1 cellular context compared by ENCODE assay signal in the genomic region with DNA sequence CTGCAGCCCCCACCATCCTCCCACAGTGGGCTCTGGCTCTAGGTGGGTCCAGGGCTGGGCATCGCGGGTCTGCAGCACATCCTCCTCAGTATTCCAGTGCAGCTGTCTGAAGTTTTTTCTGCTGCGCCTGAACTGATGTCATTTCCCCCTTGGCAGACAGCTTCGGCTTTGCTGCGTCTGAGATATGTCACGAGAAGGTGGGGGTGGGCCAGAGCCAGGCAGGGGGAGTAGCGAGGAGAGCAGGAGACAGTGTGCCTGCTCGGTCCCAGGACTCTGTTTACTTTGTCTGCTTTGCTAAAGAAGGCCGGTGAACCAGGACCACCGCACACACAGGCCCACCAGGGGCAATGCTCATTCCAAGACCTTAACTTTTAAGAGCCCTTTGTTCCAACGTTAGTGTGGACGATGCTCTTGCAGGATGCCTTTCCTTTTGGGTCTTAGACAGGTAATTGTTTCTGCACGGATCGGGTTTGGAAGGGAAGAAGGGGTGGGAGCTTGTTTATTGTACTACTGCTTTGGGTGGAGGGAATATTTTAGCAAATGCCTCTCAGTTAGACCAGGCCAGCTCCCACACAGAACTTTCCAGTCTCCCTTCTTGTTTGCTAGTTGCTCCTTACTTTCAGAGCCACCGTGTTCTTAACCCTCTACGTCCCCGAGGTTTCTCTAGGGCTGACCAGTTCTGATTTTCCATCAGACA.
A peak's percentile ranks its signal among the peaks of the same experiment; 100 is the strongest.
TF ChIP-seq lines count a peak whose summit lies in the region.

No MANE protein-coding gene starts in this region.

TF ChIP-seq in HepG2, 621 proteins besides CTCF, POLR2A, EP300 and RAD21 (continued from another document and continues in another):
- TF ChIP-seq, protein P1, sequence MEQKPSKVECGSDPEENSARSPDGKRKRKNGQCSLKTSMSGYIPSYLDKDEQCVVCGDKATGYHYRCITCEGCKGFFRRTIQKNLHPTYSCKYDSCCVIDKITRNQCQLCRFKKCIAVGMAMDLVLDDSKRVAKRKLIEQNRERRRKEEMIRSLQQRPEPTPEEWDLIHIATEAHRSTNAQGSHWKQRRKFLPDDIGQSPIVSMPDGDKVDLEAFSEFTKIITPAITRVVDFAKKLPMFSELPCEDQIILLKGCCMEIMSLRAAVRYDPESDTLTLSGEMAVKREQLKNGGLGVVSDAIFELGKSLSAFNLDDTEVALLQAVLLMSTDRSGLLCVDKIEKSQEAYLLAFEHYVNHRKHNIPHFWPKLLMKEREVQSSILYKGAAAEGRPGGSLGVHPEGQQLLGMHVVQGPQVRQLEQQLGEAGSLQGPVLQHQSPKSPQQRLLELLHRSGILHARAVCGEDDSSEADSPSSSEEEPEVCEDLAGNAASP (CRISPR knock-in tag; IDR thresholded peaks at IDR 0.05; ENCODE audit: borderline replicate concordance) = no peak
- TF ChIP-seq HNRNPL (IDR thresholded peaks at IDR 0.05; ENCODE audit: low read depth, low read length) (no peak), PRPF4 (IDR thresholded peaks at IDR 0.05; ENCODE audit: low read depth, low read length, poor library complexity, severe bottlenecking) (no peak), PHB2 (IDR thresholded peaks at IDR 0.05; ENCODE audit: partially characterized antibody) (no peak), HOXA5 (CRISPR knock-in tag; IDR thresholded peaks at IDR 0.05) (no peak), RFX3 (CRISPR knock-in tag; IDR thresholded peaks at IDR 0.05) (no peak), STAG1 (CRISPR knock-in tag; IDR thresholded peaks at IDR 0.05) (no peak), ZNF616 (CRISPR knock-in tag; IDR thresholded peaks at IDR 0.05; ENCODE audit: low read depth) (no peak), HMGA1 (CRISPR knock-in tag; conservative IDR thresholded peaks at IDR 0.05) (no peak), ZFP90 (CRISPR knock-in tag; IDR thresholded peaks at IDR 0.05; ENCODE audit: borderline replicate concordance) (no peak), NFYB (CRISPR knock-in tag; IDR thresholded peaks at IDR 0.05) (no peak), NFIB (CRISPR knock-in tag; IDR thresholded peaks at IDR 0.05; ENCODE audit: borderline replicate concordance) (no peak), SRF (IDR thresholded peaks at IDR 0.05; ENCODE audit: low read depth, low read length) (no peak), ZNF614 (CRISPR knock-in tag; IDR thresholded peaks at IDR 0.05; ENCODE audit: borderline replicate concordance) (no peak), ZNF720 (CRISPR knock-in tag; IDR thresholded peaks at IDR 0.05) (no peak), ZNF337 (CRISPR knock-in tag; IDR thresholded peaks at IDR 0.05; ENCODE audit: borderline replicate concordance, low read depth) (no peak), ZNF510 (CRISPR knock-in tag; IDR thresholded peaks at IDR 0.05; ENCODE audit: low read depth) (no peak), ZNF101 (CRISPR knock-in tag; IDR thresholded peaks at IDR 0.05; ENCODE audit: borderline replicate concordance, low read depth) (no peak), ZNF891 (CRISPR knock-in tag; IDR thresholded peaks at IDR 0.05) (0 out of 2 replicates have a peak, but pooled peaks have one; percentile 38), REXO4 (CRISPR knock-in tag; IDR thresholded peaks at IDR 0.05; ENCODE audit: borderline replicate concordance) (no peak), GATAD2A (CRISPR knock-in tag; IDR thresholded peaks at IDR 0.05) (peak; percentile 60)
- TF ChIP-seq, protein P2, sequence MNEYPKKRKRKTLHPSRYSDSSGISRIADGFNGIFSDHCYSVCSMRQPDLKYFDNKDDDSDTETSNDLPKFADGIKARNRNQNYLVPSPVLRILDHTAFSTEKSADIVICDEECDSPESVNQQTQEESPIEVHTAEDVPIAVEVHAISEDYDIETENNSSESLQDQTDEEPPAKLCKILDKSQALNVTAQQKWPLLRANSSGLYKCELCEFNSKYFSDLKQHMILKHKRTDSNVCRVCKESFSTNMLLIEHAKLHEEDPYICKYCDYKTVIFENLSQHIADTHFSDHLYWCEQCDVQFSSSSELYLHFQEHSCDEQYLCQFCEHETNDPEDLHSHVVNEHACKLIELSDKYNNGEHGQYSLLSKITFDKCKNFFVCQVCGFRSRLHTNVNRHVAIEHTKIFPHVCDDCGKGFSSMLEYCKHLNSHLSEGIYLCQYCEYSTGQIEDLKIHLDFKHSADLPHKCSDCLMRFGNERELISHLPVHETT (CRISPR knock-in tag; conservative IDR thresholded peaks at IDR 0.05) = no peak
- TF ChIP-seq, protein P3, sequence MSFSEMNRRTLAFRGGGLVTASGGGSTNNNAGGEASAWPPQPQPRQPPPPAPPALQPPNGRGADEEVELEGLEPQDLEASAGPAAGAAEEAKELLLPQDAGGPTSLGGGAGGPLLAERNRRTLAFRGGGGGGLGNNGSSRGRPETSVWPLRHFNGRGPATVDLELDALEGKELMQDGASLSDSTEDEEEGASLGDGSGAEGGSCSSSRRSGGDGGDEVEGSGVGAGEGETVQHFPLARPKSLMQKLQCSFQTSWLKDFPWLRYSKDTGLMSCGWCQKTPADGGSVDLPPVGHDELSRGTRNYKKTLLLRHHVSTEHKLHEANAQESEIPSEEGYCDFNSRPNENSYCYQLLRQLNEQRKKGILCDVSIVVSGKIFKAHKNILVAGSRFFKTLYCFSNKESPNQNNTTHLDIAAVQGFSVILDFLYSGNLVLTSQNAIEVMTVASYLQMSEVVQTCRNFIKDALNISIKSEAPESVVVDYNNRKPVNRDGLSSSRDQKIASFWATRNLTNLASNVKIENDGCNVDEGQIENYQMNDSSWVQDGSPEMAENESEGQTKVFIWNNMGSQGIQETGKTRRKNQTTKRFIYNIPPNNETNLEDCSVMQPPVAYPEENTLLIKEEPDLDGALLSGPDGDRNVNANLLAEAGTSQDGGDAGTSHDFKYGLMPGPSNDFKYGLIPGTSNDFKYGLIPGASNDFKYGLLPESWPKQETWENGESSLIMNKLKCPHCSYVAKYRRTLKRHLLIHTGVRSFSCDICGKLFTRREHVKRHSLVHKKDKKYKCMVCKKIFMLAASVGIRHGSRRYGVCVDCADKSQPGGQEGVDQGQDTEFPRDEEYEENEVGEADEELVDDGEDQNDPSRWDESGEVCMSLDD (CRISPR knock-in tag; IDR thresholded peaks at IDR 0.05; ENCODE audit: borderline replicate concordance) = no peak
- TF ChIP-seq, protein P4, sequence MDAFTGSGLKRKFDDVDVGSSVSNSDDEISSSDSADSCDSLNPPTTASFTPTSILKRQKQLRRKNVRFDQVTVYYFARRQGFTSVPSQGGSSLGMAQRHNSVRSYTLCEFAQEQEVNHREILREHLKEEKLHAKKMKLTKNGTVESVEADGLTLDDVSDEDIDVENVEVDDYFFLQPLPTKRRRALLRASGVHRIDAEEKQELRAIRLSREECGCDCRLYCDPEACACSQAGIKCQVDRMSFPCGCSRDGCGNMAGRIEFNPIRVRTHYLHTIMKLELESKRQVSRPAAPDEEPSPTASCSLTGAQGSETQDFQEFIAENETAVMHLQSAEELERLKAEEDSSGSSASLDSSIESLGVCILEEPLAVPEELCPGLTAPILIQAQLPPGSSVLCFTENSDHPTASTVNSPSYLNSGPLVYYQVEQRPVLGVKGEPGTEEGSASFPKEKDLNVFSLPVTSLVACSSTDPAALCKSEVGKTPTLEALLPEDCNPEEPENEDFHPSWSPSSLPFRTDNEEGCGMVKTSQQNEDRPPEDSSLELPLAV (CRISPR knock-in tag; conservative IDR thresholded peaks at IDR 0.05; ENCODE audit: low read depth) = no peak
- TF ChIP-seq, protein P5, sequence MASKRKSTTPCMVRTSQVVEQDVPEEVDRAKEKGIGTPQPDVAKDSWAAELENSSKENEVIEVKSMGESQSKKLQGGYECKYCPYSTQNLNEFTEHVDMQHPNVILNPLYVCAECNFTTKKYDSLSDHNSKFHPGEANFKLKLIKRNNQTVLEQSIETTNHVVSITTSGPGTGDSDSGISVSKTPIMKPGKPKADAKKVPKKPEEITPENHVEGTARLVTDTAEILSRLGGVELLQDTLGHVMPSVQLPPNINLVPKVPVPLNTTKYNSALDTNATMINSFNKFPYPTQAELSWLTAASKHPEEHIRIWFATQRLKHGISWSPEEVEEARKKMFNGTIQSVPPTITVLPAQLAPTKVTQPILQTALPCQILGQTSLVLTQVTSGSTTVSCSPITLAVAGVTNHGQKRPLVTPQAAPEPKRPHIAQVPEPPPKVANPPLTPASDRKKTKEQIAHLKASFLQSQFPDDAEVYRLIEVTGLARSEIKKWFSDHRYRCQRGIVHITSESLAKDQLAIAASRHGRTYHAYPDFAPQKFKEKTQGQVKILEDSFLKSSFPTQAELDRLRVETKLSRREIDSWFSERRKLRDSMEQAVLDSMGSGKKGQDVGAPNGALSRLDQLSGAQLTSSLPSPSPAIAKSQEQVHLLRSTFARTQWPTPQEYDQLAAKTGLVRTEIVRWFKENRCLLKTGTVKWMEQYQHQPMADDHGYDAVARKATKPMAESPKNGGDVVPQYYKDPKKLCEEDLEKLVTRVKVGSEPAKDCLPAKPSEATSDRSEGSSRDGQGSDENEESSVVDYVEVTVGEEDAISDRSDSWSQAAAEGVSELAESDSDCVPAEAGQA (IDR thresholded peaks at IDR 0.05; ENCODE audit: low read depth) = no peak
- TF ChIP-seq, protein P5 (CRISPR knock-in tag; IDR thresholded peaks at IDR 0.05; ENCODE audit: borderline replicate concordance) = no peak
- TF ChIP-seq, protein P6, sequence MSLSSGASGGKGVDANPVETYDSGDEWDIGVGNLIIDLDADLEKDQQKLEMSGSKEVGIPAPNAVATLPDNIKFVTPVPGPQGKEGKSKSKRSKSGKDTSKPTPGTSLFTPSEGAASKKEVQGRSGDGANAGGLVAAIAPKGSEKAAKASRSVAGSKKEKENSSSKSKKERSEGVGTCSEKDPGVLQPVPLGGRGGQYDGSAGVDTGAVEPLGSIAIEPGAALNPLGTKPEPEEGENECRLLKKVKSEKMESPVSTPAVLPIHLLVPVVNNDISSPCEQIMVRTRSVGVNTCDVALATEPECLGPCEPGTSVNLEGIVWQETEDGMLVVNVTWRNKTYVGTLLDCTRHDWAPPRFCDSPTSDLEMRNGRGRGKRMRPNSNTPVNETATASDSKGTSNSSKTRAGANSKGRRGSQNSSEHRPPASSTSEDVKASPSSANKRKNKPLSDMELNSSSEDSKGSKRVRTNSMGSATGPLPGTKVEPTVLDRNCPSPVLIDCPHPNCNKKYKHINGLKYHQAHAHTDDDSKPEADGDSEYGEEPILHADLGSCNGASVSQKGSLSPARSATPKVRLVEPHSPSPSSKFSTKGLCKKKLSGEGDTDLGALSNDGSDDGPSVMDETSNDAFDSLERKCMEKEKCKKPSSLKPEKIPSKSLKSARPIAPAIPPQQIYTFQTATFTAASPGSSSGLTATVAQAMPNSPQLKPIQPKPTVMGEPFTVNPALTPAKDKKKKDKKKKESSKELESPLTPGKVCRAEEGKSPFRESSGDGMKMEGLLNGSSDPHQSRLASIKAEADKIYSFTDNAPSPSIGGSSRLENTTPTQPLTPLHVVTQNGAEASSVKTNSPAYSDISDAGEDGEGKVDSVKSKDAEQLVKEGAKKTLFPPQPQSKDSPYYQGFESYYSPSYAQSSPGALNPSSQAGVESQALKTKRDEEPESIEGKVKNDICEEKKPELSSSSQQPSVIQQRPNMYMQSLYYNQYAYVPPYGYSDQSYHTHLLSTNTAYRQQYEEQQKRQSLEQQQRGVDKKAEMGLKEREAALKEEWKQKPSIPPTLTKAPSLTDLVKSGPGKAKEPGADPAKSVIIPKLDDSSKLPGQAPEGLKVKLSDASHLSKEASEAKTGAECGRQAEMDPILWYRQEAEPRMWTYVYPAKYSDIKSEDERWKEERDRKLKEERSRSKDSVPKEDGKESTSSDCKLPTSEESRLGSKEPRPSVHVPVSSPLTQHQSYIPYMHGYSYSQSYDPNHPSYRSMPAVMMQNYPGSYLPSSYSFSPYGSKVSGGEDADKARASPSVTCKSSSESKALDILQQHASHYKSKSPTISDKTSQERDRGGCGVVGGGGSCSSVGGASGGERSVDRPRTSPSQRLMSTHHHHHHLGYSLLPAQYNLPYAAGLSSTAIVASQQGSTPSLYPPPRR (CRISPR knock-in tag; IDR thresholded peaks at IDR 0.05; ENCODE audit: borderline replicate concordance) = no peak
- TF ChIP-seq, protein P7, sequence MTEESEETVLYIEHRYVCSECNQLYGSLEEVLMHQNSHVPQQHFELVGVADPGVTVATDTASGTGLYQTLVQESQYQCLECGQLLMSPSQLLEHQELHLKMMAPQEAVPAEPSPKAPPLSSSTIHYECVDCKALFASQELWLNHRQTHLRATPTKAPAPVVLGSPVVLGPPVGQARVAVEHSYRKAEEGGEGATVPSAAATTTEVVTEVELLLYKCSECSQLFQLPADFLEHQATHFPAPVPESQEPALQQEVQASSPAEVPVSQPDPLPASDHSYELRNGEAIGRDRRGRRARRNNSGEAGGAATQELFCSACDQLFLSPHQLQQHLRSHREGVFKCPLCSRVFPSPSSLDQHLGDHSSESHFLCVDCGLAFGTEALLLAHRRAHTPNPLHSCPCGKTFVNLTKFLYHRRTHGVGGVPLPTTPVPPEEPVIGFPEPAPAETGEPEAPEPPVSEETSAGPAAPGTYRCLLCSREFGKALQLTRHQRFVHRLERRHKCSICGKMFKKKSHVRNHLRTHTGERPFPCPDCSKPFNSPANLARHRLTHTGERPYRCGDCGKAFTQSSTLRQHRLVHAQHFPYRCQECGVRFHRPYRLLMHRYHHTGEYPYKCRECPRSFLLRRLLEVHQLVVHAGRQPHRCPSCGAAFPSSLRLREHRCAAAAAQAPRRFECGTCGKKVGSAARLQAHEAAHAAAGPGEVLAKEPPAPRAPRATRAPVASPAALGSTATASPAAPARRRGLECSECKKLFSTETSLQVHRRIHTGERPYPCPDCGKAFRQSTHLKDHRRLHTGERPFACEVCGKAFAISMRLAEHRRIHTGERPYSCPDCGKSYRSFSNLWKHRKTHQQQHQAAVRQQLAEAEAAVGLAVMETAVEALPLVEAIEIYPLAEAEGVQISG (CRISPR knock-in tag; IDR thresholded peaks at IDR 0.05) = no peak
- TF ChIP-seq, protein P8, sequence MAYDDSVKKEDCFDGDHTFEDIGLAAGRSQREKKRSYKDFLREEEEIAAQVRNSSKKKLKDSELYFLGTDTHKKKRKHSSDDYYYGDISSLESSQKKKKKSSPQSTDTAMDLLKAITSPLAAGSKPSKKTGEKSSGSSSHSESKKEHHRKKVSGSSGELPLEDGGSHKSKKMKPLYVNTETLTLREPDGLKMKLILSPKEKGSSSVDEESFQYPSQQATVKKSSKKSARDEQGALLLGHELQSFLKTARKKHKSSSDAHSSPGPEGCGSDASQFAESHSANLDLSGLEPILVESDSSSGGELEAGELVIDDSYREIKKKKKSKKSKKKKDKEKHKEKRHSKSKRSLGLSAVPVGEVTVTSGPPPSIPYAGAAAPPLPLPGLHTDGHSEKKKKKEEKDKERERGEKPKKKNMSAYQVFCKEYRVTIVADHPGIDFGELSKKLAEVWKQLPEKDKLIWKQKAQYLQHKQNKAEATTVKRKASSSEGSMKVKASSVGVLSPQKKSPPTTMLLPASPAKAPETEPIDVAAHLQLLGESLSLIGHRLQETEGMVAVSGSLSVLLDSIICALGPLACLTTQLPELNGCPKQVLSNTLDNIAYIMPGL (CRISPR knock-in tag; IDR thresholded peaks at IDR 0.05; ENCODE audit: borderline replicate concordance in 1 of 2, low read depth in 1 of 2) = no peak
